8 cellular contexts compared by ENCODE assay signal in genomic region chr9:99720455-99721050, GRCh38.
A peak's percentile ranks its signal among the peaks of the same experiment; 100 is the strongest.
DNase-seq lines count a peak whose midpoint lies in the region; ATAC-seq and FAIRE-seq lines count a peak whose summit lies in the region.

No MANE protein-coding gene starts in this region.

- CTCF ChIA-PET in activated naive CD4-positive, alpha-beta T cell treated with anti-CD3 and anti-CD28 coated beads for 36 hours (lab: Charles Lee), result interaction anchor here (0.6 to 1.5 kb wide), 5 partner anchors 17 to 604 kb away, joined by 3 to 4 read pairs (median 3); no protein-coding TSS in a partner anchor

- no peaks in the 10 kb centered on the region for H3K27me3 Mint-ChIP-seq in activated naive CD4-positive, alpha-beta T cell treated with anti-CD3 and anti-CD28 coated beads for 36 hours (ENCODE audit: low read depth)

- no peaks in the 10 kb centered on the region for H3K9me3 Mint-ChIP-seq in activated naive CD4-positive, alpha-beta T cell treated with anti-CD3 and anti-CD28 coated beads for 36 hours

- intact Hi-C loops in activated naive CD4-positive, alpha-beta T cell treated with anti-CD3 and anti-CD28 coated beads for 36 hours (cut with micrococcal nuclease), result no loop called here

- peaks cover 22% of the 10 kb centered on the region for H3K4me1 Mint-ChIP-seq in activated naive CD4-positive, alpha-beta T cell treated with anti-CD3 and anti-CD28 coated beads for 36 hours (ENCODE audit: low read depth)

- peak overlapping the region; percentile 60 for H3K4me3 Mint-ChIP-seq in activated naive CD4-positive, alpha-beta T cell treated with anti-CD3 and anti-CD28 coated beads for 36 hours

- no peaks in the 10 kb centered on the region for H3K36me3 Mint-ChIP-seq in activated naive CD4-positive, alpha-beta T cell treated with anti-CD3 and anti-CD28 coated beads for 36 hours (ENCODE audit: low read depth)

- FAIRE-seq in RCC 7860 (lab: Jason Lieb, UNC), result peak; percentile 15

- peak overlapping the region; percentile 75 for H3K27ac Mint-ChIP-seq in activated naive CD4-positive, alpha-beta T cell treated with anti-CD3 and anti-CD28 coated beads for 36 hours

- ATAC-seq in HG02938 (IDR thresholded peaks at IDR 0.05; ENCODE audit: unreplicated experiment), result peak; percentile 80

- peak; percentile 30 for DNase-seq in activated naive CD4-positive, alpha-beta T cell treated with anti-CD3 and anti-CD28 coated beads for 36 hours
- DNase-seq in activated naive CD4-positive, alpha-beta T cell (lab: John Stamatoyannopoulos, UW), result no peak
- no peak for DNase-seq in RCC 7860 (ENCODE audit: low spot score)
- DNase-seq in medulla oblongata (ENCODE audit: extremely low spot score), result peak; percentile 54
- DNase-seq in activated effector memory CD4-positive, alpha-beta T cell treated with Interleukin-2 at 50 U/mL for 16 hours, result no peak
- no peak for DNase-seq in C1 segment of cervical spinal cord (lab: John Stamatoyannopoulos, UW)
- DNase-seq in DMS114 treated with DMSO at 0.1 percent for 48 hours (lab: John Stamatoyannopoulos, UW; ENCODE audit: unreplicated experiment), result no peak

Comparison
In these comparisons a context has a peak if more than half of its experiments do, and no peak if none do; other contexts are left out.
1. DNase-seq: peak in activated naive CD4-positive, alpha-beta T cell treated with anti-CD3 and anti-CD28 coated beads for 36 hours (single experiment) and medulla oblongata (single experiment); none in activated naive CD4-positive, alpha-beta T cell (0 of 4), RCC 7860 (single experiment), activated effector memory CD4-positive, alpha-beta T cell treated with Interleukin-2 at 50 U/mL for 16 hours (single experiment), C1 segment of cervical spinal cord (0 of 14) and DMS114 treated with DMSO at 0.1 percent for 48 hours (single experiment).